In genomic region chr20:22586645-22587310, GRCh38 we compare ENCODE assay signal across 1 cellular context.
TF ChIP-seq lines count a peak whose summit lies in the region.

No MANE protein-coding gene starts in this region.

TF ChIP-seq in HepG2, 621 proteins besides CTCF, POLR2A, EP300 and RAD21 (continued from another document and continues in another):
- TF ChIP-seq, protein P1, sequence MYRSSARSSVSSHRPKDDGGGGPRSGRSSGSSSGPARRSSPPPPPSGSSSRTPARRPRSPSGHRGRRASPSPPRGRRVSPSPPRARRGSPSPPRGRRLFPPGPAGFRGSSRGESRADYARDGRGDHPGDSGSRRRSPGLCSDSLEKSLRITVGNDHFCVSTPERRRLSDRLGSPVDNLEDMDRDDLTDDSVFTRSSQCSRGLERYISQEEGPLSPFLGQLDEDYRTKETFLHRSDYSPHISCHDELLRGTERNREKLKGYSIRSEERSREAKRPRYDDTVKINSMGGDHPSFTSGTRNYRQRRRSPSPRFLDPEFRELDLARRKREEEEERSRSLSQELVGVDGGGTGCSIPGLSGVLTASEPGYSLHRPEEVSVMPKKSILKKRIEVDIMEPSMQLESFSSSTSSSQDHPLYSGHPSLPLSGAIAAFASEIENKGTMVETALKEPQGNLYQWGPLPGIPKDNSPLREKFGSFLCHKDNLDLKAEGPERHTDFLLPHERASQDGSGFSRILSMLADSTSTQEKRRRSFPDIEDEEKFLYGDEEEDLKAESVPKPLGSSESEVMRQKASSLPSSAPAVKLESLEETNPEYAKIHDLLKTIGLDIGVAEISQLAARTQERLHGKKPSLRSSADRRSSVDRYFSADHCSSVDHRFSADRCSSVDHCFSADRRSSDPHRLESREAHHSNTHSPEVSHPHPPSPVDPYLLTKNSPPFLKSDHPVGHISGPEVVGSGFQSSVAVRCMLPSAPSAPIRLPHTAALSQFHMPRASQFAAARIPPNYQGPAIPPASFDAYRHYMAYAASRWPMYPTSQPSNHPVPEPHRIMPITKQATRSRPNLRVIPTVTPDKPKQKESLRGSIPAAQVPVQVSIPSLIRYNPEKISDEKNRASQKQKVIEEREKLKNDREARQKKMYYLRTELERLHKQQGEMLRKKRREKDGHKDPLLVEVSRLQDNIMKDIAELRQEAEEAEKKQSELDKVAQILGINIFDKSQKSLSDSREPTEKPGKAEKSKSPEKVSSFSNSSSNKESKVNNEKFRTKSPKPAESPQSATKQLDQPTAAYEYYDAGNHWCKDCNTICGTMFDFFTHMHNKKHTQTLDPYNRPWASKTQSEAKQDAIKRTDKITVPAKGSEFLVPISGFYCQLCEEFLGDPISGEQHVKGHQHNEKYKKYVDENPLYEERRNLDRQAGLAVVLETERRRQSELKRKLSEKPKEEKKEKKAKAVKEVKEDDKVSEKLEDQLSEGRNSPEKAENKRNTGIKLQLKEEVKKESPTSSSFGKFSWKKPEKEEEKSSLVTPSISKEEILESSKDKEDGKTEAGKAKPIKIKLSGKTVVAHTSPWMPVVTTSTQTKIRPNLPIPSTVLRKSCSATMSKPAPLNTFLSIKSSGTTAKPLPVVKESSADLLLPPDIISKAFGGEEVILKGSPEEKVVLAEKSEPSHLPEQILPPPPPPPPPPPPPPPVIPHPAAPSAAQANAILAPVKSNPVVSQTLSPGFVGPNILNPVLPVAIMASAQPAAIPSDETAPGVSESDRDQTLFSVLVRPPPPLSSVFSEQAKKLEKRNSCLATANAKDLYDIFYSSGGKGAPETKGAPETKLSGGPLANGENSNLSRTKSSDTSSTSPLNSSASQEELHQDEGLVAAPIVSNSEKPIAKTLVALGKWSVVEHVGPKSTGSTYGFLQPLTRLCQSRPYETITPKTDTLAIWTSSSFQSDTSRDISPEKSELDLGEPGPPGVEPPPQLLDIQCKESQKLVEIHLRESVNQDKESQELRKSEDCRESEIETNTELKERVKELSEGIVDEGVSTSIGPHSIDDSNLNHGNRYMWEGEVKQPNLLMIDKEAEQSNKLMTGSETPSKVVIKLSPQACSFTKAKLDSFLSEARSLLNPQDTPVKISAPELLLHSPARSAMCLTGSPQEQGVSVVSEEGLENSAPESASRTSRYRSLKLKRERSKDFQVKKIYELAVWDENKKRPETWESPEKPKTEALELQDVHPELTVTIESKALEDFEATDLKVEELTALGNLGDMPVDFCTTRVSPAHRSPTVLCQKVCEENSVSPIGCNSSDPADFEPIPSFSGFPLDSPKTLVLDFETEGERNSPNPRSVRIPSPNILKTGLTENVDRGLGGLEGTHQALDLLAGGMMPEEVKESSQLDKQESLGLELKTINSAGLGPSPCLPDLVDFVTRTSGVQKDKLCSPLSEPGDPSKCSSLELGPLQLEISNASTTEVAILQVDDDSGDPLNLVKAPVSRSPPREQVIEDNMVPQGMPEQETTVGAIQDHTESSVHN (CRISPR knock-in tag; IDR thresholded peaks at IDR 0.05): no peak
- TF ChIP-seq, protein P2, sequence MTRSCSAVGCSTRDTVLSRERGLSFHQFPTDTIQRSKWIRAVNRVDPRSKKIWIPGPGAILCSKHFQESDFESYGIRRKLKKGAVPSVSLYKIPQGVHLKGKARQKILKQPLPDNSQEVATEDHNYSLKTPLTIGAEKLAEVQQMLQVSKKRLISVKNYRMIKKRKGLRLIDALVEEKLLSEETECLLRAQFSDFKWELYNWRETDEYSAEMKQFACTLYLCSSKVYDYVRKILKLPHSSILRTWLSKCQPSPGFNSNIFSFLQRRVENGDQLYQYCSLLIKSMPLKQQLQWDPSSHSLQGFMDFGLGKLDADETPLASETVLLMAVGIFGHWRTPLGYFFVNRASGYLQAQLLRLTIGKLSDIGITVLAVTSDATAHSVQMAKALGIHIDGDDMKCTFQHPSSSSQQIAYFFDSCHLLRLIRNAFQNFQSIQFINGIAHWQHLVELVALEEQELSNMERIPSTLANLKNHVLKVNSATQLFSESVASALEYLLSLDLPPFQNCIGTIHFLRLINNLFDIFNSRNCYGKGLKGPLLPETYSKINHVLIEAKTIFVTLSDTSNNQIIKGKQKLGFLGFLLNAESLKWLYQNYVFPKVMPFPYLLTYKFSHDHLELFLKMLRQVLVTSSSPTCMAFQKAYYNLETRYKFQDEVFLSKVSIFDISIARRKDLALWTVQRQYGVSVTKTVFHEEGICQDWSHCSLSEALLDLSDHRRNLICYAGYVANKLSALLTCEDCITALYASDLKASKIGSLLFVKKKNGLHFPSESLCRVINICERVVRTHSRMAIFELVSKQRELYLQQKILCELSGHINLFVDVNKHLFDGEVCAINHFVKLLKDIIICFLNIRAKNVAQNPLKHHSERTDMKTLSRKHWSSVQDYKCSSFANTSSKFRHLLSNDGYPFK (CRISPR knock-in tag; IDR thresholded peaks at IDR 0.05; ENCODE audit: borderline replicate concordance): peak; percentile 55; the same call in 1 of the 2 replicates
- TF ChIP-seq, protein P3, sequence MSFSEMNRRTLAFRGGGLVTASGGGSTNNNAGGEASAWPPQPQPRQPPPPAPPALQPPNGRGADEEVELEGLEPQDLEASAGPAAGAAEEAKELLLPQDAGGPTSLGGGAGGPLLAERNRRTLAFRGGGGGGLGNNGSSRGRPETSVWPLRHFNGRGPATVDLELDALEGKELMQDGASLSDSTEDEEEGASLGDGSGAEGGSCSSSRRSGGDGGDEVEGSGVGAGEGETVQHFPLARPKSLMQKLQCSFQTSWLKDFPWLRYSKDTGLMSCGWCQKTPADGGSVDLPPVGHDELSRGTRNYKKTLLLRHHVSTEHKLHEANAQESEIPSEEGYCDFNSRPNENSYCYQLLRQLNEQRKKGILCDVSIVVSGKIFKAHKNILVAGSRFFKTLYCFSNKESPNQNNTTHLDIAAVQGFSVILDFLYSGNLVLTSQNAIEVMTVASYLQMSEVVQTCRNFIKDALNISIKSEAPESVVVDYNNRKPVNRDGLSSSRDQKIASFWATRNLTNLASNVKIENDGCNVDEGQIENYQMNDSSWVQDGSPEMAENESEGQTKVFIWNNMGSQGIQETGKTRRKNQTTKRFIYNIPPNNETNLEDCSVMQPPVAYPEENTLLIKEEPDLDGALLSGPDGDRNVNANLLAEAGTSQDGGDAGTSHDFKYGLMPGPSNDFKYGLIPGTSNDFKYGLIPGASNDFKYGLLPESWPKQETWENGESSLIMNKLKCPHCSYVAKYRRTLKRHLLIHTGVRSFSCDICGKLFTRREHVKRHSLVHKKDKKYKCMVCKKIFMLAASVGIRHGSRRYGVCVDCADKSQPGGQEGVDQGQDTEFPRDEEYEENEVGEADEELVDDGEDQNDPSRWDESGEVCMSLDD (CRISPR knock-in tag; IDR thresholded peaks at IDR 0.05; ENCODE audit: borderline replicate concordance): 0 out of 2 replicates have a peak, but pooled peaks have one; percentile 18
- TF ChIP-seq NFKBIZ (CRISPR knock-in tag; IDR thresholded peaks at IDR 0.05) (0 out of 2 replicates have a peak, but pooled peaks have one; percentile 25), ZNF563 (CRISPR knock-in tag; IDR thresholded peaks at IDR 0.05) (peak; percentile 37; the same call in 1 of the 2 replicates), ZNF503 (CRISPR knock-in tag; IDR thresholded peaks at IDR 0.05) (peak; percentile 57; the same call in 1 of the 2 replicates), NFATC3 (CRISPR knock-in tag; IDR thresholded peaks at IDR 0.05) (no peak), DPF2 (CRISPR knock-in tag; IDR thresholded peaks at IDR 0.05; ENCODE audit: borderline replicate concordance, low read depth) (0 out of 2 replicates have a peak, but pooled peaks have one; percentile 15), NCOA1 (CRISPR knock-in tag; IDR thresholded peaks at IDR 0.05) (peak; percentile 74; the same call in 1 of the 2 replicates), ELF4 (CRISPR knock-in tag; IDR thresholded peaks at IDR 0.05; ENCODE audit: borderline replicate concordance) (no peak), ZNF747 (CRISPR knock-in tag; IDR thresholded peaks at IDR 0.05; ENCODE audit: borderline replicate concordance) (peak; percentile 75; the same call in 1 of the 2 replicates), ZNF431 (CRISPR knock-in tag; IDR thresholded peaks at IDR 0.05; ENCODE audit: borderline replicate concordance, low read depth) (no peak; the same call in 1 of the 2 replicates), POLR2AphosphoS2 (IDR thresholded peaks at IDR 0.05; ENCODE audit: low read depth, low read length) (no peak), NKX3-1 (CRISPR knock-in tag; IDR thresholded peaks at IDR 0.05) (no peak), MAZ (IDR thresholded peaks at IDR 0.05; ENCODE audit: borderline replicate concordance, low read depth, low read length) (peak; percentile 47; the same call in 1 of the 2 replicates), MAZ (CRISPR knock-in tag; IDR thresholded peaks at IDR 0.05; ENCODE audit: low read depth) (peak; percentile 78), ZNF18 (CRISPR knock-in tag; IDR thresholded peaks at IDR 0.05; ENCODE audit: insufficient replicate concordance) (no peak), ZSCAN25 (CRISPR knock-in tag; IDR thresholded peaks at IDR 0.05) (peak; percentile 46; the same call in 1 of the 2 replicates), ISL2 (CRISPR knock-in tag; IDR thresholded peaks at IDR 0.05) (peak; percentile 73), RBAK (CRISPR knock-in tag; IDR thresholded peaks at IDR 0.05) (no peak), ZKSCAN1 (IDR thresholded peaks at IDR 0.05; ENCODE audit: low read length) (peak; percentile 54)
- TF ChIP-seq, protein P4, sequence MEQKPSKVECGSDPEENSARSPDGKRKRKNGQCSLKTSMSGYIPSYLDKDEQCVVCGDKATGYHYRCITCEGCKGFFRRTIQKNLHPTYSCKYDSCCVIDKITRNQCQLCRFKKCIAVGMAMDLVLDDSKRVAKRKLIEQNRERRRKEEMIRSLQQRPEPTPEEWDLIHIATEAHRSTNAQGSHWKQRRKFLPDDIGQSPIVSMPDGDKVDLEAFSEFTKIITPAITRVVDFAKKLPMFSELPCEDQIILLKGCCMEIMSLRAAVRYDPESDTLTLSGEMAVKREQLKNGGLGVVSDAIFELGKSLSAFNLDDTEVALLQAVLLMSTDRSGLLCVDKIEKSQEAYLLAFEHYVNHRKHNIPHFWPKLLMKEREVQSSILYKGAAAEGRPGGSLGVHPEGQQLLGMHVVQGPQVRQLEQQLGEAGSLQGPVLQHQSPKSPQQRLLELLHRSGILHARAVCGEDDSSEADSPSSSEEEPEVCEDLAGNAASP (CRISPR knock-in tag; IDR thresholded peaks at IDR 0.05; ENCODE audit: borderline replicate concordance): peak; percentile 100
- TF ChIP-seq, protein P5, sequence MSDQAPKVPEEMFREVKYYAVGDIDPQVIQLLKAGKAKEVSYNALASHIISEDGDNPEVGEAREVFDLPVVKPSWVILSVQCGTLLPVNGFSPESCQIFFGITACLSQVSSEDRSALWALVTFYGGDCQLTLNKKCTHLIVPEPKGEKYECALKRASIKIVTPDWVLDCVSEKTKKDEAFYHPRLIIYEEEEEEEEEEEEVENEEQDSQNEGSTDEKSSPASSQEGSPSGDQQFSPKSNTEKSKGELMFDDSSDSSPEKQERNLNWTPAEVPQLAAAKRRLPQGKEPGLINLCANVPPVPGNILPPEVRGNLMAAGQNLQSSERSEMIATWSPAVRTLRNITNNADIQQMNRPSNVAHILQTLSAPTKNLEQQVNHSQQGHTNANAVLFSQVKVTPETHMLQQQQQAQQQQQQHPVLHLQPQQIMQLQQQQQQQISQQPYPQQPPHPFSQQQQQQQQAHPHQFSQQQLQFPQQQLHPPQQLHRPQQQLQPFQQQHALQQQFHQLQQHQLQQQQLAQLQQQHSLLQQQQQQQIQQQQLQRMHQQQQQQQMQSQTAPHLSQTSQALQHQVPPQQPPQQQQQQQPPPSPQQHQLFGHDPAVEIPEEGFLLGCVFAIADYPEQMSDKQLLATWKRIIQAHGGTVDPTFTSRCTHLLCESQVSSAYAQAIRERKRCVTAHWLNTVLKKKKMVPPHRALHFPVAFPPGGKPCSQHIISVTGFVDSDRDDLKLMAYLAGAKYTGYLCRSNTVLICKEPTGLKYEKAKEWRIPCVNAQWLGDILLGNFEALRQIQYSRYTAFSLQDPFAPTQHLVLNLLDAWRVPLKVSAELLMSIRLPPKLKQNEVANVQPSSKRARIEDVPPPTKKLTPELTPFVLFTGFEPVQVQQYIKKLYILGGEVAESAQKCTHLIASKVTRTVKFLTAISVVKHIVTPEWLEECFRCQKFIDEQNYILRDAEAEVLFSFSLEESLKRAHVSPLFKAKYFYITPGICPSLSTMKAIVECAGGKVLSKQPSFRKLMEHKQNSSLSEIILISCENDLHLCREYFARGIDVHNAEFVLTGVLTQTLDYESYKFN (CRISPR knock-in tag; conservative IDR thresholded peaks at IDR 0.05): peak; percentile 56
- TF ChIP-seq, protein P6, sequence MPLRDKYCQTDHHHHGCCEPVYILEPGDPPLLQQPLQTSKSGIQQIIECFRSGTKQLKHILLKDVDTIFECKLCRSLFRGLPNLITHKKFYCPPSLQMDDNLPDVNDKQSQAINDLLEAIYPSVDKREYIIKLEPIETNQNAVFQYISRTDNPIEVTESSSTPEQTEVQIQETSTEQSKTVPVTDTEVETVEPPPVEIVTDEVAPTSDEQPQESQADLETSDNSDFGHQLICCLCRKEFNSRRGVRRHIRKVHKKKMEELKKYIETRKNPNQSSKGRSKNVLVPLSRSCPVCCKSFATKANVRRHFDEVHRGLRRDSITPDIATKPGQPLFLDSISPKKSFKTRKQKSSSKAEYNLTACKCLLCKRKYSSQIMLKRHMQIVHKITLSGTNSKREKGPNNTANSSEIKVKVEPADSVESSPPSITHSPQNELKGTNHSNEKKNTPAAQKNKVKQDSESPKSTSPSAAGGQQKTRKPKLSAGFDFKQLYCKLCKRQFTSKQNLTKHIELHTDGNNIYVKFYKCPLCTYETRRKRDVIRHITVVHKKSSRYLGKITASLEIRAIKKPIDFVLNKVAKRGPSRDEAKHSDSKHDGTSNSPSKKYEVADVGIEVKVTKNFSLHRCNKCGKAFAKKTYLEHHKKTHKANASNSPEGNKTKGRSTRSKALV (CRISPR knock-in tag; IDR thresholded peaks at IDR 0.05): peak; percentile 82
